In the genomic region with DNA sequence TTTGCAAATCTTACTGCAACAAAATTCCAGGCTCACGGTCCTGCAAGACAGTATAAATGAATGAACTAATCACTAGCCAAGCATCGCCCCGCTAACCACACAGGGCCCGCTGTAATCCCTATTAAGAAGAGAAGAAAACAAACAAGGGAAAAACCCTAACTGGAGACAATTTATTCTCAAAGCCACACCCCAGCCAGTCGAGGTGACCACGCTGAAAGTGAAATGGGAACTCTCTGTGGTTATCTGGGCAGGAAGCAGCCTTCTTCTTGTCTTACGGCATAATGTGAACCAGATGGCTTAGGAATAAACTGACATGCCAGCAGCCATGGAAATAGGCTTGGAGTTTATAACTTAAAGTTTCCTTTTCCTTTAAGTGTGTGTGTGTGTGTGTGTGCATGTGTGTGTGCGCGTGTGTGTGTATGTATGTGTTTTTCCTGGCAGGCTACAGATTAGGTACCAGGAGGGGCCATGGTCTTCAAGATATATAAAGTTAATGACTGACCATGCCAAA, we compare ENCODE assay signal across 8 cellular contexts.
A peak's percentile ranks its signal among the peaks of the same experiment; 100 is the strongest.
DNase-seq lines count a peak whose midpoint lies in the region; ATAC-seq, FAIRE-seq and TF ChIP-seq lines count a peak whose summit lies in the region.

No MANE protein-coding gene starts in this region.

- DNase-seq in Ammon's horn (ENCODE audit: low spot score) (peak; percentile 34), SK-N-SH (peak; percentile 58), left cardiac atrium (no peak), urothelium cell line (ENCODE audit: low spot score) (peak; percentile 55), NCI-H82 (lab: John Stamatoyannopoulos, UW) (no peak), esophagus squamous epithelium (lab: John Stamatoyannopoulos, UW) (no peak)

- CTCF ChIA-PET in SK-N-SH (lab: Yijun Ruan, JAX), result interaction anchor here (1.3 to 2.1 kb wide), 4 partner anchors 8 to 122 kb away, joined by 3 to 8 read pairs (median 6); no protein-coding TSS in a partner anchor

- peak; percentile 99 for ATAC-seq in GM19324 (IDR thresholded peaks at IDR 0.05; ENCODE audit: low FRiP score, unreplicated experiment)
- peak; percentile 98 for ATAC-seq in HG03108 (IDR thresholded peaks at IDR 0.05; ENCODE audit: unreplicated experiment)
- ATAC-seq in left cardiac atrium, result peak; percentile 74 to 89

- H3K27ac ChIP-seq in SK-N-SH (ENCODE audit: low read depth in 2 of 2, low read length in 1 of 2) (peak overlapping the region; percentile 85 to 99), esophagus squamous epithelium (no peak overlapping the region)

- intact Hi-C loops in left cardiac atrium (cut with DNase I) (no loop called here), esophagus squamous epithelium (cut with DNase I) (no loop called here)

- no peaks in the 10 kb centered on the region for H4K20me1 ChIP-seq in SK-N-SH (ENCODE audit: insufficient read depth)

- peaks cover 28% of the 10 kb centered on the region for H3F3A ChIP-seq in SK-N-SH (replicated peaks; ENCODE audit: insufficient read depth)

- WGBS in SK-N-SH (ENCODE audit: low lambda C conversion rate), result 11% methylated on average over 9 of the region's 9 CpGs
- WGBS in esophagus squamous epithelium, 2 donors, result 43 to 52% methylated on average over 9 of the region's 9 CpGs

- peak overlapping the region; percentile 53; the same call in 1 of the 2 replicates for H3K9ac ChIP-seq in SK-N-SH

- POLR2A ChIA-PET in SK-N-SH (lab: Yijun Ruan, JAX), result no interaction called here

- no peaks in the 10 kb centered on the region for H3K36me3 ChIP-seq in SK-N-SH (replicated peaks in 1 of 2; ENCODE audit: control insufficient read depth in 1 of 2, insufficient read depth in 2 of 2, low read length in 1 of 2)
- peaks cover 0 to 26% (median 0%) of the 10 kb centered on the region in 3 donors for H3K36me3 ChIP-seq in esophagus squamous epithelium

- no peak for FAIRE-seq in urothelium cell line (lab: Jason Lieb, UNC)

- H3K4me1 ChIP-seq in SK-N-SH (ENCODE audit: control insufficient read depth in 1 of 2, insufficient read depth in 2 of 2, low read depth in 1 of 2, low read length in 1 of 2) (peaks cover 24 to 35% of the 10 kb centered on the region in 2 experiments), esophagus squamous epithelium (peaks cover 0 to 8% (median 0%) of the 10 kb centered on the region in 3 donors)

- H3K9me2 ChIP-seq in SK-N-SH, result no peaks in the 10 kb centered on the region

- H3K4me2 ChIP-seq in SK-N-SH, result peak overlapping the region; percentile 79

- peak; percentile 71 to 75; a peak in 3 of 4 replicates for TF ChIP-seq EP300 in SK-N-SH (IDR thresholded peaks at IDR 0.05; ENCODE audit: borderline replicate concordance in 1 of 2, low read depth in 1 of 2, low read length in 1 of 2)

- H3K79me2 ChIP-seq in SK-N-SH (ENCODE audit: insufficient read depth), result no peaks in the 10 kb centered on the region

- H3K27me3 ChIP-seq in SK-N-SH (ENCODE audit: insufficient read depth), result no peaks in the 10 kb centered on the region
- no peaks in the 10 kb centered on the region for H3K27me3 ChIP-seq in esophagus squamous epithelium

- H3K9me3 ChIP-seq in SK-N-SH (no peaks in the 10 kb centered on the region), esophagus squamous epithelium (no peaks in the 10 kb centered on the region)

- H2AFZ ChIP-seq in SK-N-SH (ENCODE audit: low read depth), result peak overlapping the region; percentile 47; the same call in 1 of the 2 replicates

- TF ChIP-seq RAD21 in SK-N-SH (IDR thresholded peaks at IDR 0.05; ENCODE audit: low read length), result no peak

- peak overlapping the region; percentile 17 to 31 for H3K4me3 ChIP-seq in SK-N-SH (ENCODE audit: low read depth in 2 of 2, low read length in 1 of 2)
- H3K4me3 ChIP-seq in esophagus squamous epithelium, result no peak overlapping the region

- no peak for TF ChIP-seq POLR2A in esophagus squamous epithelium (IDR thresholded peaks at IDR 0.05)

- TF ChIP-seq CTCF in SK-N-SH (IDR thresholded peaks at IDR 0.05), result no peak
- TF ChIP-seq CTCF in esophagus squamous epithelium (IDR thresholded peaks at IDR 0.05), result no peak

TF ChIP-seq in SK-N-SH, 30 proteins besides CTCF, POLR2A, EP300 and RAD21 (continues in another document):
- TF ChIP-seq TAF1 (IDR thresholded peaks at IDR 0.05; ENCODE audit: borderline replicate concordance, low read depth, low read length) (no peak), JUND (IDR thresholded peaks at IDR 0.05) (peak; percentile 60; the same call in 1 of the 2 replicates), MEF2A (IDR thresholded peaks at IDR 0.05; ENCODE audit: borderline replicate concordance, low read depth) (no peak), SIN3A (IDR thresholded peaks at IDR 0.05; ENCODE audit: borderline replicate concordance, low read depth, low read length) (peak; percentile 53; the same call in 1 of the 2 replicates), GATA2 (CRISPR knock-in tag; IDR thresholded peaks at IDR 0.05) (peak; percentile 40; the same call in 1 of the 2 replicates), TEAD4 (IDR thresholded peaks at IDR 0.05; ENCODE audit: borderline replicate concordance, insufficient read depth) (peak; percentile 77), RXRA (IDR thresholded peaks at IDR 0.05; ENCODE audit: borderline replicate concordance, low read depth) (peak; percentile 45; the same call in 1 of the 2 replicates), SMC3 (IDR thresholded peaks at IDR 0.05; ENCODE audit: low read depth, low read length) (no peak)
- TF ChIP-seq, protein P1, sequence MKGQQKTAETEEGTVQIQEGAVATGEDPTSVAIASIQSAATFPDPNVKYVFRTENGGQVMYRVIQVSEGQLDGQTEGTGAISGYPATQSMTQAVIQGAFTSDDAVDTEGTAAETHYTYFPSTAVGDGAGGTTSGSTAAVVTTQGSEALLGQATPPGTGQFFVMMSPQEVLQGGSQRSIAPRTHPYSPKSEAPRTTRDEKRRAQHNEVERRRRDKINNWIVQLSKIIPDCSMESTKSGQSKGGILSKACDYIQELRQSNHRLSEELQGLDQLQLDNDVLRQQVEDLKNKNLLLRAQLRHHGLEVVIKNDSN (IDR thresholded peaks at IDR 0.05; ENCODE audit: borderline replicate concordance, low read depth), result no peak
- TF ChIP-seq, protein P2, sequence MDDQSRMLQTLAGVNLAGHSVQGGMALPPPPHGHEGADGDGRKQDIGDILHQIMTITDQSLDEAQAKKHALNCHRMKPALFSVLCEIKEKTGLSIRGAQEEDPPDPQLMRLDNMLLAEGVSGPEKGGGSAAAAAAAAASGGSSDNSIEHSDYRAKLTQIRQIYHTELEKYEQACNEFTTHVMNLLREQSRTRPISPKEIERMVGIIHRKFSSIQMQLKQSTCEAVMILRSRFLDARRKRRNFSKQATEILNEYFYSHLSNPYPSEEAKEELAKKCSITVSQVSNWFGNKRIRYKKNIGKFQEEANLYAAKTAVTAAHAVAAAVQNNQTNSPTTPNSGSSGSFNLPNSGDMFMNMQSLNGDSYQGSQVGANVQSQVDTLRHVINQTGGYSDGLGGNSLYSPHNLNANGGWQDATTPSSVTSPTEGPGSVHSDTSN (IDR thresholded peaks at IDR 0.05), result peak; percentile 82
- TF ChIP-seq, protein P3, sequence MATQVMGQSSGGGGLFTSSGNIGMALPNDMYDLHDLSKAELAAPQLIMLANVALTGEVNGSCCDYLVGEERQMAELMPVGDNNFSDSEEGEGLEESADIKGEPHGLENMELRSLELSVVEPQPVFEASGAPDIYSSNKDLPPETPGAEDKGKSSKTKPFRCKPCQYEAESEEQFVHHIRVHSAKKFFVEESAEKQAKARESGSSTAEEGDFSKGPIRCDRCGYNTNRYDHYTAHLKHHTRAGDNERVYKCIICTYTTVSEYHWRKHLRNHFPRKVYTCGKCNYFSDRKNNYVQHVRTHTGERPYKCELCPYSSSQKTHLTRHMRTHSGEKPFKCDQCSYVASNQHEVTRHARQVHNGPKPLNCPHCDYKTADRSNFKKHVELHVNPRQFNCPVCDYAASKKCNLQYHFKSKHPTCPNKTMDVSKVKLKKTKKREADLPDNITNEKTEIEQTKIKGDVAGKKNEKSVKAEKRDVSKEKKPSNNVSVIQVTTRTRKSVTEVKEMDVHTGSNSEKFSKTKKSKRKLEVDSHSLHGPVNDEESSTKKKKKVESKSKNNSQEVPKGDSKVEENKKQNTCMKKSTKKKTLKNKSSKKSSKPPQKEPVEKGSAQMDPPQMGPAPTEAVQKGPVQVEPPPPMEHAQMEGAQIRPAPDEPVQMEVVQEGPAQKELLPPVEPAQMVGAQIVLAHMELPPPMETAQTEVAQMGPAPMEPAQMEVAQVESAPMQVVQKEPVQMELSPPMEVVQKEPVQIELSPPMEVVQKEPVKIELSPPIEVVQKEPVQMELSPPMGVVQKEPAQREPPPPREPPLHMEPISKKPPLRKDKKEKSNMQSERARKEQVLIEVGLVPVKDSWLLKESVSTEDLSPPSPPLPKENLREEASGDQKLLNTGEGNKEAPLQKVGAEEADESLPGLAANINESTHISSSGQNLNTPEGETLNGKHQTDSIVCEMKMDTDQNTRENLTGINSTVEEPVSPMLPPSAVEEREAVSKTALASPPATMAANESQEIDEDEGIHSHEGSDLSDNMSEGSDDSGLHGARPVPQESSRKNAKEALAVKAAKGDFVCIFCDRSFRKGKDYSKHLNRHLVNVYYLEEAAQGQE (IDR thresholded peaks at IDR 0.05; ENCODE audit: low read depth, low read length), result 0 out of 2 replicates have a peak, but pooled peaks have one; percentile 33
- TF ChIP-seq, protein P4, sequence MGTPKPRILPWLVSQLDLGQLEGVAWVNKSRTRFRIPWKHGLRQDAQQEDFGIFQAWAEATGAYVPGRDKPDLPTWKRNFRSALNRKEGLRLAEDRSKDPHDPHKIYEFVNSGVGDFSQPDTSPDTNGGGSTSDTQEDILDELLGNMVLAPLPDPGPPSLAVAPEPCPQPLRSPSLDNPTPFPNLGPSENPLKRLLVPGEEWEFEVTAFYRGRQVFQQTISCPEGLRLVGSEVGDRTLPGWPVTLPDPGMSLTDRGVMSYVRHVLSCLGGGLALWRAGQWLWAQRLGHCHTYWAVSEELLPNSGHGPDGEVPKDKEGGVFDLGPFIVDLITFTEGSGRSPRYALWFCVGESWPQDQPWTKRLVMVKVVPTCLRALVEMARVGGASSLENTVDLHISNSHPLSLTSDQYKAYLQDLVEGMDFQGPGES (IDR thresholded peaks at IDR 0.05; ENCODE audit: low read depth, low read length), result no peak
- TF ChIP-seq, protein P5, sequence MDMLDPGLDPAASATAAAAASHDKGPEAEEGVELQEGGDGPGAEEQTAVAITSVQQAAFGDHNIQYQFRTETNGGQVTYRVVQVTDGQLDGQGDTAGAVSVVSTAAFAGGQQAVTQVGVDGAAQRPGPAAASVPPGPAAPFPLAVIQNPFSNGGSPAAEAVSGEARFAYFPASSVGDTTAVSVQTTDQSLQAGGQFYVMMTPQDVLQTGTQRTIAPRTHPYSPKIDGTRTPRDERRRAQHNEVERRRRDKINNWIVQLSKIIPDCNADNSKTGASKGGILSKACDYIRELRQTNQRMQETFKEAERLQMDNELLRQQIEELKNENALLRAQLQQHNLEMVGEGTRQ (IDR thresholded peaks at IDR 0.05; ENCODE audit: borderline replicate concordance, low read depth, low read length), result no peak

Comparison
In these comparisons a context has a peak if more than half of its experiments do, and no peak if none do; other contexts are left out.
1. DNase-seq: peak in Ammon's horn (single experiment), SK-N-SH (single experiment) and urothelium cell line (single experiment); none in left cardiac atrium (single experiment), NCI-H82 (single experiment) and esophagus squamous epithelium (single experiment).
2. H3K27ac ChIP-seq: peak in SK-N-SH (2 of 2); none in esophagus squamous epithelium (0 of 4).
3. H3K4me3 ChIP-seq: peak in SK-N-SH (2 of 2); none in esophagus squamous epithelium (0 of 4).
4. Peak in every context shown above with its lines, with median percentiles within 50 percentile points of each other: ATAC-seq.